ENCODE assay signal across 13 cellular contexts in genomic region chr1:181014431-181015257, GRCh38. TPM values are rescaled to one million over a fixed set of nuclear protein-coding genes. Genes with fewer than 3 reads are reported as not detected.
A peak's percentile ranks its signal among the peaks of the same experiment; 100 is the strongest.
DNase-seq lines count a peak whose midpoint lies in the region; ATAC-seq, FAIRE-seq and TF ChIP-seq lines count a peak whose summit lies in the region.
"Had no signal": no experiment of that assay in that cellular context is flagged by ENCODE, and none has a peak within 500 bp of the region (broad histone marks: within the 10 kb centered on the region; RNA-seq: fewer than 3 reads in every experiment).

No MANE protein-coding gene starts in this region.

- no peaks in the 10 kb centered on the region for H3K27me3 ChIP-seq in GM06990 (replicated peaks; ENCODE audit: control insufficient read depth, insufficient read depth, low read length)

- no peak overlapping the region for H3K4me3 Mint-ChIP-seq in activated T-helper 17 cell treated with anti-CD3 and anti-CD28 coated beads, Interleukin-2, amount 50 U/mL, for 72 hours

- no peak for TF ChIP-seq CTCF in GM06990 (IDR thresholded peaks at IDR 0.05; ENCODE audit: insufficient read depth, low read length, poor library complexity, severe bottlenecking)

- H3K27ac Mint-ChIP-seq in activated T-helper 17 cell treated with anti-CD3 and anti-CD28 coated beads, Interleukin-2, amount 50 U/mL, for 72 hours = no peak overlapping the region

- ATAC-seq in HG02852 (IDR thresholded peaks at IDR 0.05; ENCODE audit: unreplicated experiment) (peak; percentile 59), GM19395 (IDR thresholded peaks at IDR 0.05; ENCODE audit: unreplicated experiment) (no peak)
- ATAC-seq in activated T-helper 17 cell treated with anti-CD3 and anti-CD28 coated beads, Interleukin-2, amount 50 U/mL, for 72 hours (replicated peaks) = peak; percentile 86
- ATAC-seq: T-cell had no signal

- H3K4me3 ChIP-seq in GM06990 (replicated peaks; ENCODE audit: low read depth, low read length) = no peak overlapping the region

- H3K9me3 Mint-ChIP-seq in activated T-helper 17 cell treated with anti-CD3 and anti-CD28 coated beads, Interleukin-2, amount 50 U/mL, for 72 hours = no peaks in the 10 kb centered on the region
- H3K9me3 Mint-ChIP-seq: T-cell had no signal

- peaks cover 62% of the 10 kb centered on the region for H3K36me3 Mint-ChIP-seq in activated T-helper 17 cell treated with anti-CD3 and anti-CD28 coated beads, Interleukin-2, amount 50 U/mL, for 72 hours (ENCODE audit: low read depth)

- peaks cover 31% of the 10 kb centered on the region for H3K4me1 Mint-ChIP-seq in activated T-helper 17 cell treated with anti-CD3 and anti-CD28 coated beads, Interleukin-2, amount 50 U/mL, for 72 hours

- peak; percentile 67 for FAIRE-seq in GM18507 (lab: Jason Lieb, UNC)

- no peaks in the 10 kb centered on the region for H3K27me3 Mint-ChIP-seq in activated T-helper 17 cell treated with anti-CD3 and anti-CD28 coated beads, Interleukin-2, amount 50 U/mL, for 72 hours
- H3K27me3 Mint-ChIP-seq: T-cell had no signal

- DNase-seq in GM06990 (ENCODE audit: extremely low read depth, insufficient read length) (peak; percentile 30), GM18507 (ENCODE audit: extremely low spot score, insufficient read length, low read depth) (no peak), RPMI8226 (no peak), AG20443 (ENCODE audit: low spot score) (no peak)
- DNase-seq: aorta, COR-L47, foreskin fibroblast, islet precursor cell, NCI-H1930, T-cell had no signal

- peaks cover 2% of the 10 kb centered on the region for H3K36me3 ChIP-seq in GM06990 (ENCODE audit: control insufficient read depth, insufficient read depth, low read length)

RNA-seq across cellular contexts. Expression of gene STX6, which starts 8.0 kb away (rescaled TPM):
- total RNA-seq in activated T-helper 17 cell treated with anti-CD3 and anti-CD28 coated beads, Interleukin-2, amount 50 U/mL, for 72 hours = 10 to 100 TPM; 17.5 to 26.4 TPM

RNA-seq across cellular contexts. Expression of gene MR1, which starts 19.1 kb away (rescaled TPM):
- total RNA-seq in activated T-helper 17 cell treated with anti-CD3 and anti-CD28 coated beads, Interleukin-2, amount 50 U/mL, for 72 hours = 10 to 100 TPM; 21.9 to 26.1 TPM
